Comparison of ENCODE assay signal across 18 cellular contexts in the genomic region with DNA sequence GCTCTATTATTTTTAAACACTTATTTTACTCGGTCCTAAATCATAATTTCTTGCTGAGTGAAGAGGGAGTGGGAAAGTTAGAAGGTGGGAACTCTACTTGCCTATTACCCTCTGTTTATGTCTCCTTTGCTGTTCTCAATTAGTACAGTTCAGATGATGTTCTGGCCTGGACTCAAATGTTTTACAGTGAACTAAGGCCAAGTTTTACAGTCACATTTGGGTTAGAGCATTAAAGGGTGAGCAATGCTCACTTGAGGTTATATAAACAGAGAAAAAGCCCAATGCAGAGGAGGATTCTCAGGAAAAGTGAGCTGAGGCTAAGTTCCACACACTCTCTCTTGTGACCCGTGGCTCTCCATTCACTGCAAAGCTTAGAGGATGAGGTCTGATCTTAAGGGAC. TPM values are rescaled to one million over a fixed set of nuclear protein-coding genes. Genes with fewer than 3 reads are reported as not detected.
A peak's percentile ranks its signal among the peaks of the same experiment; 100 is the strongest.
DNase-seq lines count a peak whose midpoint lies in the region; ATAC-seq and TF ChIP-seq lines count a peak whose summit lies in the region.
"Had no signal": no experiment of that assay in that cellular context is flagged by ENCODE, and none has a peak within 500 bp of the region (broad histone marks: within the 10 kb centered on the region; RNA-seq: fewer than 3 reads in every experiment).

No MANE protein-coding gene starts in this region.

- no peak overlapping the region for H2AFZ ChIP-seq in IMR-90 (replicated peaks; ENCODE audit: low read length, poor library complexity)

- H4K5ac ChIP-seq in IMR-90 (ENCODE audit: low read depth, low read length) (no peak overlapping the region), mesendoderm (ENCODE audit: low read length) (no peak overlapping the region)

- no peak for TF ChIP-seq RAD21 in IMR-90 (IDR thresholded peaks at IDR 0.05; ENCODE audit: low read length)

- H3K27me3 Mint-ChIP-seq in endothelial cell (ENCODE audit: unreplicated experiment) = no peaks in the 10 kb centered on the region

- H2BK120ac ChIP-seq in IMR-90 (ENCODE audit: low read depth, low read length) (no peak overlapping the region), mesendoderm (ENCODE audit: low read depth, low read length) (no peak overlapping the region)

- H2AK5ac ChIP-seq in IMR-90 (ENCODE audit: low read depth, low read length) (no peak overlapping the region), mesendoderm (ENCODE audit: low read length) (no peak overlapping the region)

- peaks cover 4% of the 10 kb centered on the region; the same call in 1 of the 2 replicates for H3K4me1 ChIP-seq in IMR-90 (ENCODE audit: control insufficient read depth, insufficient read depth, low read length)
- H3K4me1 ChIP-seq in mesendoderm (ENCODE audit: control insufficient read depth, low read depth, low read length) = no peaks in the 10 kb centered on the region

- TF ChIP-seq POLR2A in IMR-90 (IDR thresholded peaks at IDR 0.05; ENCODE audit: low read depth, low read length) = no peak

- H3K9ac ChIP-seq in IMR-90 (ENCODE audit: low read depth, low read length) (no peak overlapping the region), mesendoderm (ENCODE audit: low read length) (no peak overlapping the region)

- H3K23ac ChIP-seq in IMR-90 (ENCODE audit: low read depth, low read length) = no peak overlapping the region
- H3K23ac ChIP-seq in mesendoderm (ENCODE audit: low read length) = no peak overlapping the region

- dilution Hi-C loops in IMR-90 (cut with HindIII; ENCODE audit: low sequenced_read_pairs, unreplicated experiment) = no loop called here

- H4K20me1 ChIP-seq in IMR-90 (ENCODE audit: insufficient read depth, low read length) = no peaks in the 10 kb centered on the region

- in situ Hi-C loops in IMR-90 (cut with MboI; ENCODE audit: low sequenced_read_pairs) = no loop called here

- H3K4me1 Mint-ChIP-seq in endothelial cell (ENCODE audit: unreplicated experiment) = no peaks in the 10 kb centered on the region

- POLR2A ChIA-PET in IMR-90 (lab: Charles Lee; ENCODE audit: unreplicated experiment) = no interaction called here

- H3K27ac ChIP-seq in IMR-90 (ENCODE audit: insufficient read depth, low read length) (peak overlapping the region; percentile 76; the same call in 1 of the 2 replicates), mesendoderm (ENCODE audit: low read depth, low read length) (no peak overlapping the region)
- H3K27ac ChIP-seq: C4-2B had no signal

- H3K9me1 ChIP-seq in IMR-90 (ENCODE audit: insufficient read depth, low read length) = no peaks in the 10 kb centered on the region

- peak; percentile 7 for DNase-seq in AG10803 (ENCODE audit: low read depth)
- DNase-seq in IMR-90 = peak; percentile 39
- DNase-seq in endothelial cell (ENCODE audit: low spot score) = no peak
- peak; percentile 16 for DNase-seq in iris pigment epithelial cell (ENCODE audit: low read depth)
- DNase-seq in mesendoderm = no peak
- DNase-seq in activated T-cell treated with anti-CD3 and anti-CD28 coated beads for 4 hours = no peak
- DNase-seq: ACHN, GDM1, Kasumi-1, NCI-H1694, NCI-H2081, NCI-H2171, NCI-H526 treated with DMSO at 0.1 percent for 48 hours, OCI-M1 had no signal

- H3K14ac ChIP-seq in IMR-90 (replicated peaks; ENCODE audit: low read depth, low read length) = no peak overlapping the region

- H2BK20ac ChIP-seq in IMR-90 (ENCODE audit: low read depth, low read length) = no peak overlapping the region

- H3K9me3 ChIP-seq in IMR-90 (ENCODE audit: control insufficient read depth, insufficient read depth, low read length) = no peaks in the 10 kb centered on the region

- H3K4me3 Mint-ChIP-seq in endothelial cell (ENCODE audit: unreplicated experiment) = peak overlapping the region; percentile 33

- peaks cover 34% of the 10 kb centered on the region for H3K36me3 Mint-ChIP-seq in endothelial cell (ENCODE audit: low read depth, unreplicated experiment)

- no peak overlapping the region for H3K4me3 ChIP-seq in AG10803 (ENCODE audit: low read length)
- no peak overlapping the region for H3K4me3 ChIP-seq in IMR-90 (ENCODE audit: insufficient read depth, low read depth, low read length)
- H3K4me3 ChIP-seq in mesendoderm (ENCODE audit: low read length) = no peak overlapping the region

- H3K4me2 ChIP-seq in IMR-90 (ENCODE audit: low read depth, low read length) (0 out of 2 replicates have a peak overlapping the region, but pooled peaks have one; percentile 13), mesendoderm (ENCODE audit: low read length) (no peak overlapping the region)

- H3K56ac ChIP-seq in IMR-90 (ENCODE audit: extremely low read depth, insufficient read depth, low read length) = no peak overlapping the region
- H3K56ac ChIP-seq in mesendoderm (ENCODE audit: low read length) = no peak overlapping the region

- H3K79me1 ChIP-seq in IMR-90 (ENCODE audit: low read depth in 1 of 2, low read length in 2 of 2) (0 out of 4 replicates have a peak, but pooled peaks cover 0 to 2% of the 10 kb centered on the region in 2 experiments), mesendoderm (ENCODE audit: low read length) (no peaks in the 10 kb centered on the region)

- H3K9me3 Mint-ChIP-seq in endothelial cell (ENCODE audit: unreplicated experiment) = no peaks in the 10 kb centered on the region

- H4K91ac ChIP-seq in IMR-90 (ENCODE audit: insufficient read depth, low read depth, low read length) = no peak overlapping the region

- no peaks in the 10 kb centered on the region for H3K79me2 ChIP-seq in mesendoderm (ENCODE audit: control insufficient read depth, insufficient read depth, low read length)

- ATAC-seq in IMR-90 (ENCODE audit: low read depth) (peak; percentile 45), HG03196 (IDR thresholded peaks at IDR 0.05; ENCODE audit: unreplicated experiment) (no peak), HG03432 (IDR thresholded peaks at IDR 0.05; ENCODE audit: unreplicated experiment) (no peak)
- ATAC-seq: HCT116 had no signal

- CTCF ChIA-PET in IMR-90 (lab: Yijun Ruan, JAX) = interaction anchor here (0.7 kb wide), 1 partner anchor 32 kb away, joined by 4 read pairs; no protein-coding TSS in a partner anchor

- H3K18ac ChIP-seq in IMR-90 (ENCODE audit: low read depth, low read length) (no peak overlapping the region), mesendoderm (ENCODE audit: low read length) (no peak overlapping the region)

- H2AK9ac ChIP-seq in IMR-90 (replicated peaks; ENCODE audit: low read depth, low read length, poor library complexity) = no peak overlapping the region

- H3K36me3 ChIP-seq in IMR-90 (ENCODE audit: control insufficient read depth, insufficient read depth, low read length) (peaks cover 5% of the 10 kb centered on the region), mesendoderm (ENCODE audit: control insufficient read depth, insufficient read depth, low read length) (no peaks in the 10 kb centered on the region)

- no peak overlapping the region for H3K27ac Mint-ChIP-seq in endothelial cell (ENCODE audit: unreplicated experiment)

- BruUV-seq in IMR-90 (replicated peaks; lab: Mats Ljungman, UMichigan) = no TSS peak

- no CpG with 5 or more reads among the region's 2 CpGs for WGBS in IMR-90 (ENCODE audit: extremely low coverage in 2 of 2, insufficient read length in 1 of 2), 2 experiments
- no CpG with 5 or more reads among the region's 2 CpGs for WGBS in mesendoderm (ENCODE audit: extremely low coverage, insufficient coverage, low lambda C conversion rate)

- H3K27me3 ChIP-seq in IMR-90 (ENCODE audit: control insufficient read depth, insufficient read depth, low read length) = no peaks in the 10 kb centered on the region
- H3K27me3 ChIP-seq in mesendoderm (ENCODE audit: insufficient read depth, low read length, poor library complexity) = no peaks in the 10 kb centered on the region

- intact Hi-C loops in IMR-90 (cut with micrococcal nuclease) = no loop called here

- no peak overlapping the region for H2BK5ac ChIP-seq in IMR-90 (ENCODE audit: low read depth, low read length, poor library complexity, severe bottlenecking)
- H2BK5ac ChIP-seq in mesendoderm (ENCODE audit: low read length) = no peak overlapping the region

- H4K8ac ChIP-seq in IMR-90 (ENCODE audit: low read depth in 2 of 2, low read length in 2 of 2) (no peak overlapping the region), mesendoderm (ENCODE audit: low read depth, low read length) (no peak overlapping the region)

- TF ChIP-seq CTCF in AG10803 (conservative IDR thresholded peaks at IDR 0.05; ENCODE audit: low read length) = no peak
- no peak for TF ChIP-seq CTCF in IMR-90 (conservative IDR thresholded peaks at IDR 0.05; ENCODE audit: low read depth, low read length)
- TF ChIP-seq CTCF in endothelial cell (IDR thresholded peaks at IDR 0.05; ENCODE audit: unreplicated experiment) = no peak

- H2BK15ac ChIP-seq in IMR-90 (ENCODE audit: low read depth, low read length) = no peak overlapping the region
- no peak overlapping the region for H2BK15ac ChIP-seq in mesendoderm (replicated peaks; ENCODE audit: low read depth)

- H3K4ac ChIP-seq in IMR-90 (ENCODE audit: low read depth, low read length) (no peak overlapping the region), mesendoderm (ENCODE audit: low read depth, low read length) (no peak overlapping the region)

TF ChIP-seq in IMR-90, 13 proteins besides CTCF, POLR2A, EP300 and RAD21 (continues in another document):
- TF ChIP-seq RFX5 (IDR thresholded peaks at IDR 0.05; ENCODE audit: low read depth, low read length) = no peak
- no peak for TF ChIP-seq FOS (IDR thresholded peaks at IDR 0.05; ENCODE audit: low read depth, low read length)
- no peak for TF ChIP-seq MAZ (IDR thresholded peaks at IDR 0.05; ENCODE audit: borderline replicate concordance, low read depth, low read length)
- TF ChIP-seq MAFK (IDR thresholded peaks at IDR 0.05; ENCODE audit: low read depth, low read length) = no peak
- TF ChIP-seq CEBPB (IDR thresholded peaks at IDR 0.05; ENCODE audit: low read depth, low read length) = no peak
- TF ChIP-seq, protein P1, sequence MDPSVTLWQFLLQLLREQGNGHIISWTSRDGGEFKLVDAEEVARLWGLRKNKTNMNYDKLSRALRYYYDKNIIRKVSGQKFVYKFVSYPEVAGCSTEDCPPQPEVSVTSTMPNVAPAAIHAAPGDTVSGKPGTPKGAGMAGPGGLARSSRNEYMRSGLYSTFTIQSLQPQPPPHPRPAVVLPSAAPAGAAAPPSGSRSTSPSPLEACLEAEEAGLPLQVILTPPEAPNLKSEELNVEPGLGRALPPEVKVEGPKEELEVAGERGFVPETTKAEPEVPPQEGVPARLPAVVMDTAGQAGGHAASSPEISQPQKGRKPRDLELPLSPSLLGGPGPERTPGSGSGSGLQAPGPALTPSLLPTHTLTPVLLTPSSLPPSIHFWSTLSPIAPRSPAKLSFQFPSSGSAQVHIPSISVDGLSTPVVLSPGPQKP (IDR thresholded peaks at IDR 0.05; ENCODE audit: borderline replicate concordance, low read depth, low read length) = no peak

RNA-seq across cellular contexts. Expression of a gene that starts 52.4 kb away (rescaled TPM):
- 17.2 and 23.3 TPM in 2 replicates for total RNA-seq in IMR-90 (2012; rRNA removed)
- 8.4 and 10.7 TPM in 2 replicates for polyA plus RNA-seq in IMR-90 (2012; rRNA removed)
- polyA plus RNA-seq in IMR-90 (2012; cell fraction: cytosol; rRNA removed) = 3.6 and 3.9 TPM in 2 replicates
- 15.6 and 47.7 TPM in 2 replicates for polyA plus RNA-seq in IMR-90 (2012; cell fraction: nucleus; rRNA removed; ENCODE audit: low replicate concordance)
- 73.3 TPM for total RNA-seq in endothelial cell (ENCODE audit: unreplicated experiment)
- polyA plus RNA-seq in mesendoderm (2013, experiment 1 of 2) = 10.0 TPM
- polyA plus RNA-seq in mesendoderm (2013, experiment 2 of 2) = 10.2 TPM

Comparison
In these comparisons a context has a peak if more than half of its experiments do, and no peak if none do; other contexts are left out.
1. DNase-seq: peak in AG10803 (single experiment), IMR-90 (single experiment) and iris pigment epithelial cell (single experiment); none in endothelial cell (single experiment), mesendoderm (single experiment) and activated T-cell treated with anti-CD3 and anti-CD28 coated beads for 4 hours (single experiment).